In genomic region chr22:48950151-48950915, GRCh38 we compare ENCODE assay signal across 26 cellular contexts.
A peak's percentile ranks its signal among the peaks of the same experiment; 100 is the strongest.
DNase-seq lines count a peak whose midpoint lies in the region; ATAC-seq, FAIRE-seq and TF ChIP-seq lines count a peak whose summit lies in the region.
"Had no signal": no experiment of that assay in that cellular context is flagged by ENCODE, and none has a peak within 500 bp of the region (broad histone marks: within the 10 kb centered on the region; RNA-seq: fewer than 3 reads in every experiment).

No MANE protein-coding gene starts in this region.

- no peak overlapping the region for H2AK5ac ChIP-seq in mesendoderm (ENCODE audit: low read length)

- no peak overlapping the region for H4K5ac ChIP-seq in mesendoderm (ENCODE audit: low read length)

- H3K36me3 Mint-ChIP-seq in activated CD4-positive, alpha-beta memory T cell treated with anti-CD3 and anti-CD28 coated beads, Interleukin-2, amount 10 ng/mL, durations not matched to agents 7 days and 5 days (ENCODE audit: low read depth) = no peaks in the 10 kb centered on the region
- H3K36me3 Mint-ChIP-seq in activated CD4-positive, alpha-beta memory T cell treated with anti-CD3 and anti-CD28 coated beads for 36 hours = no peaks in the 10 kb centered on the region
- no peaks in the 10 kb centered on the region for H3K36me3 Mint-ChIP-seq in activated CD8-positive, alpha-beta memory T cell treated with anti-CD3 and anti-CD28 coated beads, Interleukin-2, amount 10 ng/mL, durations not matched to agents 7 days and 5 days

- H3K36me3 ChIP-seq in mesendoderm (ENCODE audit: control insufficient read depth, insufficient read depth, low read length) = no peaks in the 10 kb centered on the region
- no peaks in the 10 kb centered on the region for H3K36me3 ChIP-seq in stomach
- H3K36me3 ChIP-seq: ovary, upper lobe of left lung had no signal

- H3K4me3 ChIP-seq in mesendoderm (ENCODE audit: low read length) = no peak overlapping the region
- H3K4me3 ChIP-seq in stomach = no peak overlapping the region
- H3K4me3 ChIP-seq: body of pancreas, ovary, SK-N-MC, upper lobe of left lung had no signal

- TF ChIP-seq CTCF in stomach (IDR thresholded peaks at IDR 0.05) = no peak

- H3K79me1 ChIP-seq in mesendoderm (ENCODE audit: low read length) = no peaks in the 10 kb centered on the region

- no peak for FAIRE-seq in GM12891 (lab: Jason Lieb, UNC)
- FAIRE-seq: endometrium had no signal

- no peak overlapping the region for H2BK5ac ChIP-seq in mesendoderm (ENCODE audit: low read length)

- H3K27me3 Mint-ChIP-seq in activated CD4-positive, alpha-beta memory T cell treated with anti-CD3 and anti-CD28 coated beads, Interleukin-2, amount 10 ng/mL, durations not matched to agents 7 days and 5 days = no peaks in the 10 kb centered on the region
- H3K27me3 Mint-ChIP-seq in activated CD4-positive, alpha-beta memory T cell treated with anti-CD3 and anti-CD28 coated beads for 36 hours = peaks cover 8% of the 10 kb centered on the region
- H3K27me3 Mint-ChIP-seq in activated CD8-positive, alpha-beta memory T cell treated with anti-CD3 and anti-CD28 coated beads, Interleukin-2, amount 10 ng/mL, durations not matched to agents 7 days and 5 days = no peaks in the 10 kb centered on the region

- no peak overlapping the region for H3K18ac ChIP-seq in mesendoderm (ENCODE audit: low read length)

- no peak for TF ChIP-seq EP300 in stomach (IDR thresholded peaks at IDR 0.05)

- TF ChIP-seq POLR2A in stomach (IDR thresholded peaks at IDR 0.05) (no peak), GM12891 (IDR thresholded peaks at IDR 0.05; ENCODE audit: low read depth, low read length) (no peak)

- H3K9me3 Mint-ChIP-seq in activated CD4-positive, alpha-beta memory T cell treated with anti-CD3 and anti-CD28 coated beads, Interleukin-2, amount 10 ng/mL, durations not matched to agents 7 days and 5 days = no peaks in the 10 kb centered on the region
- no peaks in the 10 kb centered on the region for H3K9me3 Mint-ChIP-seq in activated CD4-positive, alpha-beta memory T cell treated with anti-CD3 and anti-CD28 coated beads for 36 hours
- H3K9me3 Mint-ChIP-seq in activated CD8-positive, alpha-beta memory T cell treated with anti-CD3 and anti-CD28 coated beads, Interleukin-2, amount 10 ng/mL, durations not matched to agents 7 days and 5 days (ENCODE audit: low read depth) = no peaks in the 10 kb centered on the region
- H3K9me3 Mint-ChIP-seq: activated B cell treated with CpG ODN at 0.5 μM for 24 hours; activated naive CD8-positive, alpha-beta T cell treated with anti-CD3 and anti-CD28 coated beads, Interleukin-2, amount 50 U/mL, for 24 hours; activated T-helper 1 cell treated with anti-CD3 and anti-CD28 coated beads, Interleukin-12 subunit alpha, Interleukin-12 subunit beta, Interleukin-2, Interleukin-4 antibody, amounts not matched to agents 30 ng/mL and 10 ng/mL and 1 ng/mL, durations not matched to agents 14 hours and 24 hours and 36 hours; T-helper 2 cell treated with Interferon-gamma antibody and Interleukin-4, amounts not matched to agents 5 μg/mL and 100 μg/mL, for 36 hours had no signal

- no CpG with 5 or more reads among the region's 27 CpGs for WGBS in mesendoderm (ENCODE audit: extremely low coverage, insufficient coverage, low lambda C conversion rate)
- WGBS in stomach, 5 donors = 59 to 78% (median 75%) methylated on average over 6 to 27 of the region's 27 CpGs

- no peak overlapping the region for H4K8ac ChIP-seq in mesendoderm (ENCODE audit: low read depth, low read length)

- H3K9ac ChIP-seq in mesendoderm (ENCODE audit: low read length) = no peak overlapping the region

- no peak overlapping the region for H3K56ac ChIP-seq in mesendoderm (ENCODE audit: low read length)

- no peak overlapping the region for H2BK120ac ChIP-seq in mesendoderm (ENCODE audit: low read depth, low read length)

- H3K4me1 Mint-ChIP-seq in activated CD4-positive, alpha-beta memory T cell treated with anti-CD3 and anti-CD28 coated beads, Interleukin-2, amount 10 ng/mL, durations not matched to agents 7 days and 5 days = no peaks in the 10 kb centered on the region
- H3K4me1 Mint-ChIP-seq in activated CD4-positive, alpha-beta memory T cell treated with anti-CD3 and anti-CD28 coated beads for 36 hours (ENCODE audit: low read depth) = no peaks in the 10 kb centered on the region
- H3K4me1 Mint-ChIP-seq in activated CD8-positive, alpha-beta memory T cell treated with anti-CD3 and anti-CD28 coated beads, Interleukin-2, amount 10 ng/mL, durations not matched to agents 7 days and 5 days = no peaks in the 10 kb centered on the region
- H3K4me1 Mint-ChIP-seq: activated B cell treated with CpG ODN at 0.5 μM for 24 hours; activated naive CD8-positive, alpha-beta T cell treated with anti-CD3 and anti-CD28 coated beads, Interleukin-2, amount 50 U/mL, for 24 hours had no signal

- H3K4me3 Mint-ChIP-seq in activated CD4-positive, alpha-beta memory T cell treated with anti-CD3 and anti-CD28 coated beads, Interleukin-2, amount 10 ng/mL, durations not matched to agents 7 days and 5 days = no peak overlapping the region
- H3K4me3 Mint-ChIP-seq in activated CD4-positive, alpha-beta memory T cell treated with anti-CD3 and anti-CD28 coated beads for 36 hours = no peak overlapping the region
- no peak overlapping the region for H3K4me3 Mint-ChIP-seq in activated CD8-positive, alpha-beta memory T cell treated with anti-CD3 and anti-CD28 coated beads, Interleukin-2, amount 10 ng/mL, durations not matched to agents 7 days and 5 days
- H3K4me3 Mint-ChIP-seq: activated B cell treated with CpG ODN at 0.5 μM for 24 hours; activated CD8-positive, alpha-beta T cell treated with anti-CD3 and anti-CD28 coated beads, Interleukin-2, amount 10 ng/mL, durations not matched to agents 7 days and 5 days; activated naive CD8-positive, alpha-beta T cell treated with anti-CD3 and anti-CD28 coated beads, Interleukin-2, amount 50 U/mL, for 24 hours; activated T-helper 1 cell treated with anti-CD3 and anti-CD28 coated beads, Interleukin-12 subunit alpha, Interleukin-12 subunit beta, Interleukin-2, Interleukin-4 antibody, amounts not matched to agents 30 ng/mL and 10 ng/mL and 1 ng/mL, durations not matched to agents 14 hours and 24 hours and 36 hours; T-helper 2 cell treated with Interferon-gamma antibody and Interleukin-4, amounts not matched to agents 5 μg/mL and 100 μg/mL, for 36 hours had no signal

- peaks cover 0 to 5% (median 0%) of the 10 kb centered on the region in 4 donors for H3K9me3 ChIP-seq in stomach
- H3K9me3 ChIP-seq: body of pancreas, ovary, upper lobe of left lung had no signal

- H3K27ac Mint-ChIP-seq in activated CD4-positive, alpha-beta memory T cell treated with anti-CD3 and anti-CD28 coated beads, Interleukin-2, amount 10 ng/mL, durations not matched to agents 7 days and 5 days = no peak overlapping the region
- H3K27ac Mint-ChIP-seq in activated CD4-positive, alpha-beta memory T cell treated with anti-CD3 and anti-CD28 coated beads for 36 hours = no peak overlapping the region
- no peak overlapping the region for H3K27ac Mint-ChIP-seq in activated CD8-positive, alpha-beta memory T cell treated with anti-CD3 and anti-CD28 coated beads, Interleukin-2, amount 10 ng/mL, durations not matched to agents 7 days and 5 days
- H3K27ac Mint-ChIP-seq: activated B cell treated with CpG ODN at 0.5 μM for 24 hours; activated CD8-positive, alpha-beta T cell treated with anti-CD3 and anti-CD28 coated beads, Interleukin-2, amount 10 ng/mL, durations not matched to agents 7 days and 5 days; activated naive CD8-positive, alpha-beta T cell treated with anti-CD3 and anti-CD28 coated beads, Interleukin-2, amount 50 U/mL, for 24 hours; activated T-helper 1 cell treated with anti-CD3 and anti-CD28 coated beads, Interleukin-12 subunit alpha, Interleukin-12 subunit beta, Interleukin-2, Interleukin-4 antibody, amounts not matched to agents 30 ng/mL and 10 ng/mL and 1 ng/mL, durations not matched to agents 14 hours and 24 hours and 36 hours; T-helper 2 cell treated with Interferon-gamma antibody and Interleukin-4, amounts not matched to agents 5 μg/mL and 100 μg/mL, for 36 hours had no signal

- DNase-seq in activated CD4-positive, alpha-beta memory T cell treated with anti-CD3 and anti-CD28 coated beads, Interleukin-2, amount 10 ng/mL, durations not matched to agents 7 days and 5 days = peak; percentile 9
- DNase-seq in activated CD4-positive, alpha-beta memory T cell treated with anti-CD3 and anti-CD28 coated beads for 36 hours = no peak
- DNase-seq in activated CD8-positive, alpha-beta memory T cell treated with anti-CD3 and anti-CD28 coated beads, Interleukin-2, amount 10 ng/mL, durations not matched to agents 7 days and 5 days = peak; percentile 16
- DNase-seq in mesendoderm (no peak), stomach (peak; percentile 18), NCI-H446 treated with DMSO at 0.1 percent for 48 hours (lab: John Stamatoyannopoulos, UW) (no peak), GM12891 (ENCODE audit: insufficient read length, low spot score) (no peak)
- DNase-seq: 8988T; activated B cell treated with CpG ODN at 0.5 μM for 24 hours; activated CD8-positive, alpha-beta T cell treated with anti-CD3 and anti-CD28 coated beads, Interleukin-2, amount 10 ng/mL, durations not matched to agents 7 days and 5 days; activated naive CD8-positive, alpha-beta T cell treated with anti-CD3 and anti-CD28 coated beads, Interleukin-2, amount 50 U/mL, for 24 hours; body of pancreas; HCEC 1CT; left ventricle myocardium superior; NCI-H1105; NCI-H524; ovary; RPMI8226; stimulated activated CD4-positive, alpha-beta T cell treated with anti-CD3 and anti-CD28 coated beads, Interleukin-1b, Interleukin-23, amount 100 ng/mL, for 48 hours; stimulated activated naive CD4-positive, alpha-beta T cell had no signal

- H3K27me3 ChIP-seq in mesendoderm (ENCODE audit: insufficient read depth, low read length, poor library complexity) = no peaks in the 10 kb centered on the region
- peaks cover 0 to 31% (median 0%) of the 10 kb centered on the region in 3 donors for H3K27me3 ChIP-seq in stomach
- H3K27me3 ChIP-seq: body of pancreas, ovary, upper lobe of left lung had no signal

- CTCF ChIA-PET in activated CD4-positive, alpha-beta memory T cell treated with anti-CD3 and anti-CD28 coated beads, Interleukin-2, amount 10 ng/mL, durations not matched to agents 7 days and 5 days (lab: Charles Lee) = no interaction called here
- CTCF ChIA-PET in activated CD4-positive, alpha-beta memory T cell treated with anti-CD3 and anti-CD28 coated beads for 36 hours (lab: Charles Lee) = no interaction called here
- CTCF ChIA-PET in activated CD8-positive, alpha-beta memory T cell treated with anti-CD3 and anti-CD28 coated beads, Interleukin-2, amount 10 ng/mL, durations not matched to agents 7 days and 5 days (lab: Charles Lee) = no interaction called here

- peak overlapping the region; percentile 66 for H3K23ac ChIP-seq in mesendoderm (ENCODE audit: low read length)

- POLR2A ChIA-PET in activated CD4-positive, alpha-beta memory T cell treated with anti-CD3 and anti-CD28 coated beads, Interleukin-2, amount 10 ng/mL, durations not matched to agents 7 days and 5 days (lab: Charles Lee) = no interaction called here
- POLR2A ChIA-PET in activated CD4-positive, alpha-beta memory T cell treated with anti-CD3 and anti-CD28 coated beads for 36 hours (lab: Charles Lee) = no interaction called here

- no peak overlapping the region for H3K4ac ChIP-seq in mesendoderm (ENCODE audit: low read depth, low read length)

- H3K4me2 ChIP-seq in mesendoderm (ENCODE audit: low read length) = no peak overlapping the region

- H3K4me1 ChIP-seq in mesendoderm (ENCODE audit: control insufficient read depth, low read depth, low read length) (no peaks in the 10 kb centered on the region), stomach (no peaks in the 10 kb centered on the region)
- H3K4me1 ChIP-seq: body of pancreas, upper lobe of left lung had no signal

- intact Hi-C loops in activated CD4-positive, alpha-beta memory T cell treated with anti-CD3 and anti-CD28 coated beads for 36 hours (cut with micrococcal nuclease) = no loop called here
- intact Hi-C loops in stomach (cut with DNase I; ENCODE audit: low total_unique reads) = no loop called here

- ATAC-seq in activated CD8-positive, alpha-beta memory T cell treated with anti-CD3 and anti-CD28 coated beads, Interleukin-2, amount 10 ng/mL, durations not matched to agents 7 days and 5 days = no peak
- no peak for ATAC-seq in HG02870 (IDR thresholded peaks at IDR 0.05; ENCODE audit: unreplicated experiment)
- ATAC-seq: activated CD8-positive, alpha-beta T cell treated with anti-CD3 and anti-CD28 coated beads, Interleukin-2, amount 10 ng/mL, durations not matched to agents 7 days and 5 days; activated naive CD8-positive, alpha-beta T cell treated with anti-CD3 and anti-CD28 coated beads, Interleukin-2, amount 50 U/mL, for 24 hours; body of pancreas; left ventricle myocardium superior had no signal

- no peak overlapping the region for H2BK15ac ChIP-seq in mesendoderm (replicated peaks; ENCODE audit: low read depth)

- no peaks in the 10 kb centered on the region for H3K79me2 ChIP-seq in mesendoderm (ENCODE audit: control insufficient read depth, insufficient read depth, low read length)

- H3K27ac ChIP-seq in mesendoderm (ENCODE audit: low read depth, low read length) (no peak overlapping the region), stomach (no peak overlapping the region)
- H3K27ac ChIP-seq: body of pancreas, ovary, SK-N-MC, upper lobe of left lung had no signal

Comparison
In these comparisons a context has a peak if more than half of its experiments do, and no peak if none do; other contexts are left out.
1. DNase-seq: peak in activated CD4-positive, alpha-beta memory T cell treated with anti-CD3 and anti-CD28 coated beads, Interleukin-2, amount 10 ng/mL, durations not matched to agents 7 days and 5 days (single experiment), activated CD8-positive, alpha-beta memory T cell treated with anti-CD3 and anti-CD28 coated beads, Interleukin-2, amount 10 ng/mL, durations not matched to agents 7 days and 5 days (single experiment) and stomach (single experiment); none in activated CD4-positive, alpha-beta memory T cell treated with anti-CD3 and anti-CD28 coated beads for 36 hours (single experiment), mesendoderm (single experiment), NCI-H446 treated with DMSO at 0.1 percent for 48 hours (single experiment) and GM12891 (single experiment).